In genomic region chr13:61045197-61045596, GRCh38 we compare ENCODE assay signal across 18 cellular contexts.
DNase-seq lines count a peak whose midpoint lies in the region; ATAC-seq and TF ChIP-seq lines count a peak whose summit lies in the region.
"Had no signal": no experiment of that assay in that cellular context is flagged by ENCODE, and none has a peak within 500 bp of the region (broad histone marks: within the 10 kb centered on the region; RNA-seq: fewer than 3 reads in every experiment).

No MANE protein-coding gene starts in this region.

- H3K9me3 ChIP-seq in left ventricle myocardium inferior (replicated peaks): no peaks in the 10 kb centered on the region
- no peaks in the 10 kb centered on the region for H3K9me3 ChIP-seq in thyroid gland
- H3K9me3 ChIP-seq in A673 (ENCODE audit: low read depth, low read length, poor library complexity, severe bottlenecking): no peaks in the 10 kb centered on the region
- H3K9me3 ChIP-seq: A549, Peyer's patch, SJCRH30 had no signal

- ATAC-seq in Right ventricle myocardium inferior (no peak), foreskin keratinocyte (peak; percentile 61)
- ATAC-seq: A549 had no signal

- H3K27me3 ChIP-seq in left ventricle myocardium inferior (ENCODE audit: low read depth) (no peaks in the 10 kb centered on the region), foreskin keratinocyte (no peaks in the 10 kb centered on the region), thyroid gland (no peaks in the 10 kb centered on the region), A673 (replicated peaks; ENCODE audit: insufficient read depth, low read depth, low read length, poor library complexity) (peaks cover 3% of the 10 kb centered on the region)
- H3K27me3 ChIP-seq: Peyer's patch, SJCRH30 had no signal

- H3K27ac ChIP-seq in left ventricle myocardium inferior (replicated peaks): no peak overlapping the region
- no peak overlapping the region for H3K27ac ChIP-seq in foreskin keratinocyte
- H3K27ac ChIP-seq in thyroid gland: peak overlapping the region in 2 of 3 donors; percentile 15 to 41
- H3K27ac ChIP-seq in A673 (ENCODE audit: low read depth, low read length, poor library complexity, severe bottlenecking): no peak overlapping the region
- H3K27ac ChIP-seq: A549, Peyer's patch, SJCRH30 had no signal

- H3K4me1 ChIP-seq in left ventricle myocardium inferior (peaks cover 11% of the 10 kb centered on the region), foreskin keratinocyte (no peaks in the 10 kb centered on the region), thyroid gland (peaks cover 0 to 10% of the 10 kb centered on the region in 2 donors), A673 (ENCODE audit: insufficient read depth, low read length, poor library complexity, severe bottlenecking) (no peaks in the 10 kb centered on the region)
- H3K4me1 ChIP-seq: A549, Peyer's patch had no signal

- POLR2A ChIA-PET in A673 (lab: Charles Lee; ENCODE audit: low non-redundant PET): no interaction called here

- H3K4me3 ChIP-seq in left ventricle myocardium inferior (peak overlapping the region; percentile 33), thyroid gland (replicated peaks in 1 of 3) (no peak overlapping the region), A673 (ENCODE audit: low read depth, low read length, poor library complexity, severe bottlenecking) (no peak overlapping the region)
- H3K4me3 ChIP-seq: A549, Peyer's patch, SJCRH30 had no signal

- H3K36me3 ChIP-seq in left ventricle myocardium inferior (no peaks in the 10 kb centered on the region), thyroid gland (no peaks in the 10 kb centered on the region), A673 (ENCODE audit: insufficient read depth, low read length, poor library complexity, severe bottlenecking) (no peaks in the 10 kb centered on the region)
- H3K36me3 ChIP-seq: Peyer's patch, SJCRH30 had no signal

- TF ChIP-seq CTCF in left ventricle myocardium inferior (IDR thresholded peaks at IDR 0.05; ENCODE audit: borderline replicate concordance) (no peak), foreskin keratinocyte (conservative IDR thresholded peaks at IDR 0.05) (no peak), thyroid gland (IDR thresholded peaks at IDR 0.05) (no peak), A673 (conservative IDR thresholded peaks at IDR 0.05; ENCODE audit: low read depth, low read length) (no peak)

- BruUV-seq in A673 (replicated peaks; lab: Mats Ljungman, UMichigan): no TSS peak

- CTCF ChIA-PET in A673 (lab: Charles Lee): no interaction called here

- DNase-seq in left ventricle myocardium inferior: no peak
- no peak for DNase-seq in Right ventricle myocardium inferior (ENCODE audit: missing footprints)
- peak; percentile 5 for DNase-seq in RPMI8226
- DNase-seq in foreskin keratinocyte: peak; percentile 20
- DNase-seq in thyroid gland: no peak
- no peak for DNase-seq in A673 (ENCODE audit: low spot score)
- DNase-seq in HuH-7 (ENCODE audit: low spot score): no peak
- no peak for DNase-seq in NCI-H2029 (lab: John Stamatoyannopoulos, UW)
- DNase-seq: DND-41, GDM1, H7, NCI-H146, NCI-H2107, NCI-H446 treated with DMSO at 0.1 percent for 48 hours, NCI-H774, Peyer's patch, SJCRH30 had no signal

- intact Hi-C loops in left ventricle myocardium inferior (cut with micrococcal nuclease) (no loop called here), Right ventricle myocardium inferior (cut with DNase I) (no loop called here), thyroid gland (cut with DNase I) (no loop called here), A673 (cut with micrococcal nuclease; ENCODE audit: unreplicated experiment) (no loop called here)

- TF ChIP-seq POLR2A in thyroid gland (IDR thresholded peaks at IDR 0.05): no peak

- WGBS in thyroid gland, 2 donors: 37 to 51% methylated on average over 2 of the region's 2 CpGs

Comparison
In these comparisons a context has a peak if more than half of its experiments do, and no peak if none do; other contexts are left out.
1. DNase-seq: peak in RPMI8226 (single experiment) and foreskin keratinocyte (2 of 2); none in left ventricle myocardium inferior (single experiment), Right ventricle myocardium inferior (single experiment), thyroid gland (0 of 2), A673 (single experiment), HuH-7 (single experiment) and NCI-H2029 (single experiment).
2. H3K27ac ChIP-seq: peak in thyroid gland (2 of 3); none in left ventricle myocardium inferior (single experiment), foreskin keratinocyte (single experiment) and A673 (single experiment).